Comparison of ENCODE assay signal across 1 cellular context in the genomic region with DNA sequence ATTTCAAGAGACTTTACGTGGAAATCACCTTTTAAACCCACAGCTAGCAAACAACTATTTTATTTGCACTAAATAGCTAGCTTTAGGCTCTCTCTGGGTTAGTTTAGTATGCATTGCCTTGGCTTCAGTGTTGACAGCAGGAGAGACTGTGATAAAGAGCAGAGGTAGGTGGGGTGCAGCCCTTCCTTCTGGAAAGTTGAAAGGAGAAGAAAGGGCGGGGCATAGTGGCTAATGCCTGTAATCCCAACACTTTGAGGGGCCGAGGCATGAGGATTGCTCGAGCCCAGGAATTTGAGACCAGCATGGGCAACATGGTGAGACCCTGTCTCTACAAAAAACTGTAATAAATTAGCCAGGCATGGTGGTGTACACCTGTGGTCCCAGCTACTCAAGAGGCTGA.
TF ChIP-seq lines count a peak whose summit lies in the region.

No MANE protein-coding gene starts in this region.

TF ChIP-seq in GM23338, 12 proteins besides CTCF, POLR2A, EP300 and RAD21:
- TF ChIP-seq, protein P1, sequence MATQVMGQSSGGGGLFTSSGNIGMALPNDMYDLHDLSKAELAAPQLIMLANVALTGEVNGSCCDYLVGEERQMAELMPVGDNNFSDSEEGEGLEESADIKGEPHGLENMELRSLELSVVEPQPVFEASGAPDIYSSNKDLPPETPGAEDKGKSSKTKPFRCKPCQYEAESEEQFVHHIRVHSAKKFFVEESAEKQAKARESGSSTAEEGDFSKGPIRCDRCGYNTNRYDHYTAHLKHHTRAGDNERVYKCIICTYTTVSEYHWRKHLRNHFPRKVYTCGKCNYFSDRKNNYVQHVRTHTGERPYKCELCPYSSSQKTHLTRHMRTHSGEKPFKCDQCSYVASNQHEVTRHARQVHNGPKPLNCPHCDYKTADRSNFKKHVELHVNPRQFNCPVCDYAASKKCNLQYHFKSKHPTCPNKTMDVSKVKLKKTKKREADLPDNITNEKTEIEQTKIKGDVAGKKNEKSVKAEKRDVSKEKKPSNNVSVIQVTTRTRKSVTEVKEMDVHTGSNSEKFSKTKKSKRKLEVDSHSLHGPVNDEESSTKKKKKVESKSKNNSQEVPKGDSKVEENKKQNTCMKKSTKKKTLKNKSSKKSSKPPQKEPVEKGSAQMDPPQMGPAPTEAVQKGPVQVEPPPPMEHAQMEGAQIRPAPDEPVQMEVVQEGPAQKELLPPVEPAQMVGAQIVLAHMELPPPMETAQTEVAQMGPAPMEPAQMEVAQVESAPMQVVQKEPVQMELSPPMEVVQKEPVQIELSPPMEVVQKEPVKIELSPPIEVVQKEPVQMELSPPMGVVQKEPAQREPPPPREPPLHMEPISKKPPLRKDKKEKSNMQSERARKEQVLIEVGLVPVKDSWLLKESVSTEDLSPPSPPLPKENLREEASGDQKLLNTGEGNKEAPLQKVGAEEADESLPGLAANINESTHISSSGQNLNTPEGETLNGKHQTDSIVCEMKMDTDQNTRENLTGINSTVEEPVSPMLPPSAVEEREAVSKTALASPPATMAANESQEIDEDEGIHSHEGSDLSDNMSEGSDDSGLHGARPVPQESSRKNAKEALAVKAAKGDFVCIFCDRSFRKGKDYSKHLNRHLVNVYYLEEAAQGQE (IDR thresholded peaks at IDR 0.05; ENCODE audit: unreplicated experiment), result no peak
- TF ChIP-seq JUNB (IDR thresholded peaks at IDR 0.05; ENCODE audit: unreplicated experiment), result no peak
- TF ChIP-seq, protein P2, sequence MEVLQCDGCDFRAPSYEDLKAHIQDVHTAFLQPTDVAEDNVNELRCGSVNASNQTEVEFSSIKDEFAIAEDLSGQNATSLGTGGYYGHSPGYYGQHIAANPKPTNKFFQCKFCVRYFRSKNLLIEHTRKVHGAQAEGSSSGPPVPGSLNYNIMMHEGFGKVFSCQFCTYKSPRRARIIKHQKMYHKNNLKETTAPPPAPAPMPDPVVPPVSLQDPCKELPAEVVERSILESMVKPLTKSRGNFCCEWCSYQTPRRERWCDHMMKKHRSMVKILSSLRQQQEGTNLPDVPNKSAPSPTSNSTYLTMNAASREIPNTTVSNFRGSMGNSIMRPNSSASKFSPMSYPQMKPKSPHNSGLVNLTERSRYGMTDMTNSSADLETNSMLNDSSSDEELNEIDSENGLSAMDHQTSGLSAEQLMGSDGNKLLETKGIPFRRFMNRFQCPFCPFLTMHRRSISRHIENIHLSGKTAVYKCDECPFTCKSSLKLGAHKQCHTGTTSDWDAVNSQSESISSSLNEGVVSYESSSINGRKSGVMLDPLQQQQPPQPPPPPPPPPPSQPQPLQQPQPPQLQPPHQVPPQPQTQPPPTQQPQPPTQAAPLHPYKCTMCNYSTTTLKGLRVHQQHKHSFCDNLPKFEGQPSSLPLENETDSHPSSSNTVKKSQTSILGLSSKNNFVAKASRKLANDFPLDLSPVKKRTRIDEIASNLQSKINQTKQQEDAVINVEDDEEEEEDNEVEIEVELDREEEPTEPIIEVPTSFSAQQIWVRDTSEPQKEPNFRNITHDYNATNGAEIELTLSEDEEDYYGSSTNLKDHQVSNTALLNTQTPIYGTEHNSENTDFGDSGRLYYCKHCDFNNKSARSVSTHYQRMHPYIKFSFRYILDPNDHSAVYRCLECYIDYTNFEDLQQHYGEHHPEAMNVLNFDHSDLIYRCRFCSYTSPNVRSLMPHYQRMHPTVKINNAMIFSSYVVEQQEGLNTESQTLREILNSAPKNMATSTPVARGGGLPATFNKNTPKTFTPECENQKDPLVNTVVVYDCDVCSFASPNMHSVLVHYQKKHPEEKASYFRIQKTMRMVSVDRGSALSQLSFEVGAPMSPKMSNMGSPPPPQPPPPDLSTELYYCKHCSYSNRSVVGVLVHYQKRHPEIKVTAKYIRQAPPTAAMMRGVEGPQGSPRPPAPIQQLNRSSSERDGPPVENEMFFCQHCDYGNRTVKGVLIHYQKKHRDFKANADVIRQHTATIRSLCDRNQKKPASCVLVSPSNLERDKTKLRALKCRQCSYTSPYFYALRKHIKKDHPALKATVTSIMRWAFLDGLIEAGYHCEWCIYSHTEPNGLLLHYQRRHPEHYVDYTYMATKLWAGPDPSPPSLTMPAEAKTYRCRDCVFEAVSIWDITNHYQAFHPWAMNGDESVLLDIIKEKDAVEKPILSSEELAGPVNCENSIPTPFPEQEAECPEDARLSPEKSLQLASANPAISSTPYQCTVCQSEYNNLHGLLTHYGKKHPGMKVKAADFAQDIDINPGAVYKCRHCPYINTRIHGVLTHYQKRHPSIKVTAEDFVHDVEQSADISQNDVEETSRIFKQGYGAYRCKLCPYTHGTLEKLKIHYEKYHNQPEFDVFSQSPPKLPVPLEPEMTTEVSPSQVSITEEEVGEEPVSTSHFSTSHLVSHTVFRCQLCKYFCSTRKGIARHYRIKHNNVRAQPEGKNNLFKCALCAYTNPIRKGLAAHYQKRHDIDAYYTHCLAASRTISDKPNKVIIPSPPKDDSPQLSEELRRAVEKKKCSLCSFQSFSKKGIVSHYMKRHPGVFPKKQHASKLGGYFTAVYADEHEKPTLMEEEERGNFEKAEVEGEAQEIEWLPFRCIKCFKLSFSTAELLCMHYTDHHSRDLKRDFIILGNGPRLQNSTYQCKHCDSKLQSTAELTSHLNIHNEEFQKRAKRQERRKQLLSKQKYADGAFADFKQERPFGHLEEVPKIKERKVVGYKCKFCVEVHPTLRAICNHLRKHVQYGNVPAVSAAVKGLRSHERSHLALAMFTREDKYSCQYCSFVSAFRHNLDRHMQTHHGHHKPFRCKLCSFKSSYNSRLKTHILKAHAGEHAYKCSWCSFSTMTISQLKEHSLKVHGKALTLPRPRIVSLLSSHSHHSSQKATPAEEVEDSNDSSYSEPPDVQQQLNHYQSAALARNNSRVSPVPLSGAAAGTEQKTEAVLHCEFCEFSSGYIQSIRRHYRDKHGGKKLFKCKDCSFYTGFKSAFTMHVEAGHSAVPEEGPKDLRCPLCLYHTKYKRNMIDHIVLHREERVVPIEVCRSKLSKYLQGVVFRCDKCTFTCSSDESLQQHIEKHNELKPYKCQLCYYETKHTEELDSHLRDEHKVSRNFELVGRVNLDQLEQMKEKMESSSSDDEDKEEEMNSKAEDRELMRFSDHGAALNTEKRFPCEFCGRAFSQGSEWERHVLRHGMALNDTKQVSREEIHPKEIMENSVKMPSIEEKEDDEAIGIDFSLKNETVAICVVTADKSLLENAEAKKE (CRISPR knock-in tag; IDR thresholded peaks at IDR 0.05), result no peak
- no peak for TF ChIP-seq EZH2phosphoT487 (IDR thresholded peaks at IDR 0.05; ENCODE audit: unreplicated experiment)
- no peak for TF ChIP-seq EZH2 (IDR thresholded peaks at IDR 0.05; ENCODE audit: low read depth, unreplicated experiment)
- no peak for TF ChIP-seq ZNF114 (CRISPR knock-in tag; IDR thresholded peaks at IDR 0.05)
- TF ChIP-seq, protein P3, sequence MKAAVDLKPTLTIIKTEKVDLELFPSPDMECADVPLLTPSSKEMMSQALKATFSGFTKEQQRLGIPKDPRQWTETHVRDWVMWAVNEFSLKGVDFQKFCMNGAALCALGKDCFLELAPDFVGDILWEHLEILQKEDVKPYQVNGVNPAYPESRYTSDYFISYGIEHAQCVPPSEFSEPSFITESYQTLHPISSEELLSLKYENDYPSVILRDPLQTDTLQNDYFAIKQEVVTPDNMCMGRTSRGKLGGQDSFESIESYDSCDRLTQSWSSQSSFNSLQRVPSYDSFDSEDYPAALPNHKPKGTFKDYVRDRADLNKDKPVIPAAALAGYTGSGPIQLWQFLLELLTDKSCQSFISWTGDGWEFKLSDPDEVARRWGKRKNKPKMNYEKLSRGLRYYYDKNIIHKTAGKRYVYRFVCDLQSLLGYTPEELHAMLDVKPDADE (IDR thresholded peaks at IDR 0.05), result no peak
- no peak for TF ChIP-seq STAT1 (IDR thresholded peaks at IDR 0.05; ENCODE audit: unreplicated experiment)
- no peak for TF ChIP-seq NANOG (IDR thresholded peaks at IDR 0.05; ENCODE audit: borderline replicate concordance)
- TF ChIP-seq CREB1 (CRISPR knock-in tag; IDR thresholded peaks at IDR 0.05; ENCODE audit: low read depth), result no peak
- TF ChIP-seq POLR2AphosphoS5 (IDR thresholded peaks at IDR 0.05; ENCODE audit: low read depth), result no peak
- no peak for TF ChIP-seq ZNF331 (CRISPR knock-in tag; IDR thresholded peaks at IDR 0.05; ENCODE audit: low read depth)
